In genomic region chr7:133258174-133258573, GRCh38 we compare ENCODE assay signal across 21 cellular contexts.
"Had no signal": no experiment of that assay in that cellular context is flagged by ENCODE, and none has a peak within 500 bp of the region (broad histone marks: within the 10 kb centered on the region; RNA-seq: fewer than 3 reads in every experiment).

No MANE protein-coding gene starts in this region.

- H3K27ac Mint-ChIP-seq: activated B cell treated with CpG ODN at 0.5 μM for 24 hours; activated naive CD4-positive, alpha-beta T cell treated with anti-CD3 and anti-CD28 coated beads, Interleukin-2, amount 50 U/mL, for 72 hours; activated T-helper 1 cell treated with anti-CD3 and anti-CD28 coated beads, Interleukin-12 subunit alpha, Interleukin-12 subunit beta, Interleukin-2, Interleukin-4 antibody, amounts not matched to agents 30 ng/mL and 10 ng/mL and 1 ng/mL, durations not matched to agents 14 hours and 24 hours and 36 hours; T-helper 1 cell treated with Interleukin-12 subunit alpha and Interleukin-12 subunit beta and Interleukin-4 antibody, amounts not matched to agents 30 μg/mL and 1 μg/mL, for 36 hours had no signal

- H3K4me3 Mint-ChIP-seq: activated B cell treated with CpG ODN at 0.5 μM for 24 hours; activated CD4-positive, alpha-beta T cell treated with anti-CD3 and anti-CD28 coated beads for 36 hours; activated T-helper 1 cell treated with anti-CD3 and anti-CD28 coated beads, Interleukin-12 subunit alpha, Interleukin-12 subunit beta, Interleukin-2, Interleukin-4 antibody, amounts not matched to agents 30 ng/mL and 10 ng/mL and 1 ng/mL, durations not matched to agents 14 hours and 24 hours and 36 hours; naive thymus-derived CD8-positive, alpha-beta T cell; T-helper 1 cell treated with Interleukin-12 subunit alpha and Interleukin-12 subunit beta and Interleukin-4 antibody, amounts not matched to agents 30 μg/mL and 1 μg/mL, for 36 hours had no signal

- H3K27me3 ChIP-seq: left lung, pancreas, upper lobe of left lung had no signal

- ATAC-seq: activated CD4-positive, alpha-beta T cell treated with anti-CD3 and anti-CD28 coated beads for 36 hours; activated naive CD4-positive, alpha-beta T cell treated with anti-CD3 and anti-CD28 coated beads, Interleukin-2, amount 50 U/mL, for 72 hours; esophagus mucosa; left lung; naive thymus-derived CD8-positive, alpha-beta T cell; pancreas; psoas muscle; right cardiac atrium had no signal

- H3K27ac ChIP-seq: left lung, pancreas, psoas muscle, thoracic aorta, upper lobe of left lung had no signal

- H3K27me3 Mint-ChIP-seq: activated B cell treated with CpG ODN at 0.5 μM for 24 hours; activated CD4-positive, alpha-beta T cell treated with anti-CD3 and anti-CD28 coated beads for 36 hours; naive thymus-derived CD8-positive, alpha-beta T cell had no signal

- H3K4me3 ChIP-seq: left lung, lung, pancreas, psoas muscle, thoracic aorta, upper lobe of left lung had no signal

- H3K36me3 ChIP-seq: left lung, pancreas, thoracic aorta, upper lobe of left lung had no signal

- DNase-seq: activated B cell treated with CpG ODN at 0.5 μM for 24 hours; activated CD4-positive, alpha-beta T cell treated with anti-CD3 and anti-CD28 coated beads for 36 hours; activated CD4-positive, alpha-beta T cell treated with anti-CD3 and anti-CD28 coated beads, Interleukin-2, amount 50 U/mL, for 48 hours; central memory CD4-positive, alpha-beta T cell; effector memory CD4-positive, alpha-beta T cell; foreskin melanocyte; kidney glomerular epithelial cell; left lung; naive thymus-derived CD8-positive, alpha-beta T cell; pancreas; psoas muscle; right cardiac atrium; stimulated activated CD4-positive, alpha-beta T cell treated with anti-CD3 and anti-CD28 coated beads, Interleukin-4, amount 100 ng/mL, for 24 hours; T1000; upper lobe of left lung had no signal

- H3K9me3 Mint-ChIP-seq: activated B cell treated with CpG ODN at 0.5 μM for 24 hours; activated naive CD4-positive, alpha-beta T cell treated with anti-CD3 and anti-CD28 coated beads, Interleukin-2, amount 50 U/mL, for 72 hours; activated T-helper 1 cell treated with anti-CD3 and anti-CD28 coated beads, Interleukin-12 subunit alpha, Interleukin-12 subunit beta, Interleukin-2, Interleukin-4 antibody, amounts not matched to agents 30 ng/mL and 10 ng/mL and 1 ng/mL, durations not matched to agents 14 hours and 24 hours and 36 hours; naive thymus-derived CD8-positive, alpha-beta T cell; T-helper 1 cell treated with Interleukin-12 subunit alpha and Interleukin-12 subunit beta and Interleukin-4 antibody, amounts not matched to agents 30 μg/mL and 1 μg/mL, for 36 hours had no signal

- H3K9me3 ChIP-seq: left lung, pancreas, psoas muscle, thoracic aorta, upper lobe of left lung had no signal
